Comparison of ENCODE assay signal across 9 cellular contexts in genomic region chr2:62287895-62288589, GRCh38.
A peak's percentile ranks its signal among the peaks of the same experiment; 100 is the strongest.
DNase-seq lines count a peak whose midpoint lies in the region; ATAC-seq and TF ChIP-seq lines count a peak whose summit lies in the region.
"Had no signal": no experiment of that assay in that cellular context is flagged by ENCODE, and none has a peak within 500 bp of the region (broad histone marks: within the 10 kb centered on the region; RNA-seq: fewer than 3 reads in every experiment).

No MANE protein-coding gene starts in this region.

- peaks cover 0 to 5% (median 0%) of the 10 kb centered on the region in 4 donors for H3K9me3 ChIP-seq in right lobe of liver
- peaks cover 3% of the 10 kb centered on the region for H3K9me3 ChIP-seq in aorta (ENCODE audit: control insufficient read depth, low read length)

- no peaks in the 10 kb centered on the region for H3K27me3 ChIP-seq in right lobe of liver
- no peaks in the 10 kb centered on the region for H3K27me3 ChIP-seq in aorta (ENCODE audit: control insufficient read depth in 1 of 2, insufficient read depth in 2 of 2, low read length in 1 of 2)
- H3K27me3 ChIP-seq: dorsolateral prefrontal cortex had no signal

- peaks cover 3% of the 10 kb centered on the region for H3K36me3 Mint-ChIP-seq in activated naive CD8-positive, alpha-beta T cell treated with anti-CD3 and anti-CD28 coated beads, Interleukin-2, amount 50 U/mL, for 24 hours (ENCODE audit: low read depth)

- H3K9me3 Mint-ChIP-seq in activated naive CD8-positive, alpha-beta T cell treated with anti-CD3 and anti-CD28 coated beads, Interleukin-2, amount 50 U/mL, for 24 hours: peaks cover 21% of the 10 kb centered on the region

- no peak overlapping the region for H3K27ac Mint-ChIP-seq in activated naive CD8-positive, alpha-beta T cell treated with anti-CD3 and anti-CD28 coated beads, Interleukin-2, amount 50 U/mL, for 24 hours

- peak; percentile 88 for ATAC-seq in GM19463 (IDR thresholded peaks at IDR 0.05; ENCODE audit: unreplicated experiment)
- ATAC-seq in activated naive CD8-positive, alpha-beta T cell treated with anti-CD3 and anti-CD28 coated beads, Interleukin-2, amount 50 U/mL, for 24 hours: peak; percentile 93
- no peak for ATAC-seq in right lobe of liver
- ATAC-seq in aorta (ENCODE audit: low FRiP score): no peak
- no peak for ATAC-seq in GM21526 (IDR thresholded peaks at IDR 0.05; ENCODE audit: low FRiP score, unreplicated experiment)

- DNase-seq in CD1c-positive myeloid dendritic cell (ENCODE audit: extremely low spot score) (peak; percentile 69), HUDEP-2 (lab: John Stamatoyannopoulos, UW; ENCODE audit: unreplicated experiment in 76 of 76) (peak in 75 of 76 experiments; percentile 64 to 96 (median 92)), NOMO-1 treated with dmso at 0.1 percent for 144 hours (lab: John Stamatoyannopoulos, UW; ENCODE audit: unreplicated experiment) (peak; percentile 18), right lobe of liver (peak in 2 of 3 donors; percentile 63 to 67), aorta (peak; percentile 73 to 84)
- peak; percentile 79 for DNase-seq in activated naive CD8-positive, alpha-beta T cell treated with anti-CD3 and anti-CD28 coated beads, Interleukin-2, amount 50 U/mL, for 24 hours

- H3K4me1 ChIP-seq in right lobe of liver (peaks cover 0 to 12% (median 5%) of the 10 kb centered on the region in 4 donors), aorta (ENCODE audit: control insufficient read depth in 1 of 2, insufficient read depth in 2 of 2, low read length in 2 of 2) (no peaks in the 10 kb centered on the region)

- no peaks in the 10 kb centered on the region for H3K36me3 ChIP-seq in right lobe of liver
- H3K36me3 ChIP-seq in aorta (ENCODE audit: control insufficient read depth in 1 of 2, insufficient read depth in 2 of 2, low read length in 1 of 2): no peaks in the 10 kb centered on the region

- TF ChIP-seq CTCF in right lobe of liver (IDR thresholded peaks at IDR 0.05): no peak

- H3K4me3 Mint-ChIP-seq in activated naive CD8-positive, alpha-beta T cell treated with anti-CD3 and anti-CD28 coated beads, Interleukin-2, amount 50 U/mL, for 24 hours: no peak overlapping the region

- H3K4me3 ChIP-seq in right lobe of liver (no peak overlapping the region), aorta (ENCODE audit: low read length in 2 of 2) (no peak overlapping the region)
- H3K4me3 ChIP-seq: dorsolateral prefrontal cortex had no signal

- peaks cover 18% of the 10 kb centered on the region for H3K4me1 Mint-ChIP-seq in activated naive CD8-positive, alpha-beta T cell treated with anti-CD3 and anti-CD28 coated beads, Interleukin-2, amount 50 U/mL, for 24 hours

- 0% methylated on average over 1 of the region's 1 CpG for WGBS in right lobe of liver (ENCODE audit: insufficient coverage, low coverage, low lambda C conversion rate, missing lambda C conversion rate)
- 7 to 12% methylated on average over 1 of the region's 1 CpG for WGBS in aorta, 2 donors

- H3K27me3 Mint-ChIP-seq in activated naive CD8-positive, alpha-beta T cell treated with anti-CD3 and anti-CD28 coated beads, Interleukin-2, amount 50 U/mL, for 24 hours: no peaks in the 10 kb centered on the region

- intact Hi-C loops in right lobe of liver (cut with DNase I) (no loop called here), aorta (cut with DNase I) (no loop called here)

- H3K27ac ChIP-seq in right lobe of liver: no peak overlapping the region
- H3K27ac ChIP-seq in aorta (ENCODE audit: low read depth in 1 of 2, low read length in 2 of 2): no peak overlapping the region
- H3K27ac ChIP-seq: dorsolateral prefrontal cortex had no signal

- no peak for TF ChIP-seq POLR2A in right lobe of liver (IDR thresholded peaks at IDR 0.05)

Comparison
In these comparisons a context has a peak if more than half of its experiments do, and no peak if none do; other contexts are left out.
1. DNase-seq: peak in every context shown above with its lines; median percentile 92 in HUDEP-2; 79 in activated naive CD8-positive, alpha-beta T cell treated with anti-CD3 and anti-CD28 coated beads, Interleukin-2, amount 50 U/mL, for 24 hours; 78 in aorta; 69 in CD1c-positive myeloid dendritic cell; 65 in right lobe of liver; 18 in NOMO-1 treated with dmso at 0.1 percent for 144 hours.
2. ATAC-seq: peak in GM19463 (single experiment) and activated naive CD8-positive, alpha-beta T cell treated with anti-CD3 and anti-CD28 coated beads, Interleukin-2, amount 50 U/mL, for 24 hours (single experiment); none in right lobe of liver (0 of 4), aorta (single experiment) and GM21526 (single experiment).